Comparison of ENCODE assay signal across 17 cellular contexts in the genomic region with DNA sequence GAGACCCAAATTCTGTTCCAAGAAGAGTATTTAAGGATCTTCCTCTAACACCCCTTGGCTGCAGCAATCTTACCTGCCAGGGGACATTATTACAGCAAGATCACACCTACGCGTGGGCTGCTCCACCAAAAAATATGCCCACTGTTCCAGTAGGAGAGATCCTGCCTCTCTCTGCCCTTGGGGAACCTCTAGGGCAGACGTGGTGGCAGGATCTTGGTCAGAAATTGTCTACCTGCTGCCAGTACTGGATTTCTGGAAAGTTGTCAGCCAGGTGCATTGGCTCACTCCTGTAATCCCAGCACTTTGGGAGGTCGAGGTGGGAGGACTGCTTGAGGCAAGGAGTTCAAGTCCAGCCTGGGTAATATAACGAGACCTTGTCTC.
"Had no signal": no experiment of that assay in that cellular context is flagged by ENCODE, and none has a peak within 500 bp of the region (broad histone marks: within the 10 kb centered on the region; RNA-seq: fewer than 3 reads in every experiment).

No MANE protein-coding gene starts in this region.

- ATAC-seq: left colon, right cardiac atrium, T-helper 17 cell had no signal

- H3K36me3 ChIP-seq: cardiac muscle cell, prostate gland, vagina had no signal

- H3K27me3 ChIP-seq: cardiac muscle cell, vagina had no signal

- H3K27ac ChIP-seq: prostate gland, vagina had no signal

- H3K4me3 ChIP-seq: cardiac muscle cell, lung, prostate gland, smooth muscle cell, vagina had no signal

- H3K4me1 ChIP-seq: prostate gland had no signal

- H3K4me2 ChIP-seq: smooth muscle cell had no signal

- H3K4me1 Mint-ChIP-seq: mesothelial cell of epicardium, nephron, T-helper 17 cell had no signal

- DNase-seq: activated CD4-positive, alpha-beta T cell treated with anti-CD3 and anti-CD28 coated beads, Interleukin-2, amount 50 U/mL, for 4 hours; activated T-cell treated with anti-CD3 and anti-CD28 coated beads for 4 hours; glutamatergic neuron; left colon; right cardiac atrium; stimulated activated CD4-positive, alpha-beta T cell treated with anti-CD3 and anti-CD28 coated beads, Interleukin-4, amount 100 ng/mL, for 1 hour; T-helper 17 cell; trophoblast cell had no signal

- H3K4me3 Mint-ChIP-seq: activated naive CD8-positive, alpha-beta T cell; activated T-helper 1 cell treated with anti-CD3 and anti-CD28 coated beads, Interleukin-12 subunit alpha, Interleukin-12 subunit beta, Interleukin-2, Interleukin-4 antibody, amounts not matched to agents 30 ng/mL and 10 ng/mL and 1 ng/mL, durations not matched to agents 14 hours and 24 hours and 36 hours; mesothelial cell of epicardium; nephron; T-helper 17 cell had no signal

- H3K27ac Mint-ChIP-seq: activated naive CD8-positive, alpha-beta T cell; activated T-helper 1 cell treated with anti-CD3 and anti-CD28 coated beads, Interleukin-12 subunit alpha, Interleukin-12 subunit beta, Interleukin-2, Interleukin-4 antibody, amounts not matched to agents 30 ng/mL and 10 ng/mL and 1 ng/mL, durations not matched to agents 14 hours and 24 hours and 36 hours; mesothelial cell of epicardium; nephron; T-helper 17 cell had no signal

- H3K9me3 ChIP-seq: prostate gland, vagina had no signal

- H3K27me3 Mint-ChIP-seq: activated naive CD8-positive, alpha-beta T cell; T-helper 17 cell had no signal

- H3K9me3 Mint-ChIP-seq: mesothelial cell of epicardium, nephron had no signal

- H3K36me3 Mint-ChIP-seq: activated naive CD8-positive, alpha-beta T cell; mesothelial cell of epicardium had no signal
